Comparison of ENCODE assay signal across 9 cellular contexts in the genomic region with DNA sequence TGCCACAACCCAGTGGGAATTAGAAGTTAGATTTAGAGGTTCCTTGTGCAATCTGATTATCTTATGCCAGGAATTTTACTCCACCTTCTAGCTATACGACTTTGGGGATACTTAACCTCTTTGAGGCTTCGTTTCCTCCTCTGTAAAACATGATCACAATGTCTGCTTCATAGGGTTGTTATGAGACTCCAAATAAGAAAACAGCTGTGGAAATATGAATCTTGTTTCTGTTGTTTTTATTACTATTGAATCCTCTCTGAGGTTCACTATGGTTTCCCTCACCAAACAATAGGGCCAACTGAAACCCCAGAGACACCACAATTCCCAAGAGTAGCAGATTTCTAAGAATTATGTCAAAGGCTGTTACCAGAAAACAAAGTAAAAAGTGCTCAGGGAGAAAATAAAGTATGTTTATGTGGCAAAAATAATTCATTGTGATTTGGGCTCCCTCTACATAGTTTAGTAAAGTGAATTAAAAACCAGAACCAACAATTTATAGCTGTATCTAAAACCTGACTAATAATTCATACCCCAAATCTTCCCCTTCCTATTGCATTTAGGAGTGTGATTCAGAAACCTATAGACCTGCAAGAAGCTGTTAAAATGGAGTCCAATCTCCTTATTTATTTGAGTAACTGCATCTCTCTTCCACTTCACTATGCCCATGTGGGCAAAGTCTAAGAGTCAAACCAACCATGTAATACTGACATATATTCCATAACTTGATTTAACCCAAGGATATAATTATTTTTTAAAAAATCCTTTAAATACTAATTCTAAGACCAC. TPM values are rescaled to one million over a fixed set of nuclear protein-coding genes. Genes with fewer than 3 reads are reported as not detected.
DNase-seq lines count a peak whose midpoint lies in the region; ATAC-seq and TF ChIP-seq lines count a peak whose summit lies in the region.
"Had no signal": no experiment of that assay in that cellular context is flagged by ENCODE, and none has a peak within 500 bp of the region (broad histone marks: within the 10 kb centered on the region; RNA-seq: fewer than 3 reads in every experiment).

No MANE protein-coding gene starts in this region.

- H3K4me3 ChIP-seq in adrenal gland, result no peak overlapping the region
- H3K4me3 ChIP-seq in naive thymus-derived CD4-positive, alpha-beta T cell (ENCODE audit: low read length), result no peak overlapping the region

- H3K27me3 Mint-ChIP-seq in Calu3 (ENCODE audit: unreplicated experiment), result no peaks in the 10 kb centered on the region
- H3K27me3 Mint-ChIP-seq in naive thymus-derived CD4-positive, alpha-beta T cell, result no peaks in the 10 kb centered on the region

- TF ChIP-seq CTCF in Calu3 (IDR thresholded peaks at IDR 0.05; ENCODE audit: unreplicated experiment) (no peak), adrenal gland (IDR thresholded peaks at IDR 0.05) (no peak)

- no peak for TF ChIP-seq POLR2A in adrenal gland (IDR thresholded peaks at IDR 0.05)

- no peak for DNase-seq in Calu3
- DNase-seq in adrenal gland, result no peak
- DNase-seq in naive thymus-derived CD4-positive, alpha-beta T cell, result no peak
- no peak for DNase-seq in AG08395 (ENCODE audit: low spot score)
- no peak for DNase-seq in left lobe of liver (ENCODE audit: low spot score)
- no peak for DNase-seq in amniotic stem cell (lab: John Stamatoyannopoulos, UW)
- DNase-seq: NCI-H748 treated with DMSO at 0.1 percent for 48 hours had no signal

- H3K9me3 Mint-ChIP-seq in Calu3 (ENCODE audit: low read depth, unreplicated experiment), result no peaks in the 10 kb centered on the region
- no peaks in the 10 kb centered on the region for H3K9me3 Mint-ChIP-seq in naive thymus-derived CD4-positive, alpha-beta T cell

- peaks cover 50% of the 10 kb centered on the region for H3K4me1 Mint-ChIP-seq in Calu3 (ENCODE audit: low read depth, unreplicated experiment)
- H3K4me1 Mint-ChIP-seq in naive thymus-derived CD4-positive, alpha-beta T cell, result peaks cover 40 to 70% (median 62%) of the 10 kb centered on the region in 7 donors

- peak; percentile 58 for ATAC-seq in HG02938 (IDR thresholded peaks at IDR 0.05; ENCODE audit: unreplicated experiment)
- no peak for ATAC-seq in naive thymus-derived CD4-positive, alpha-beta T cell
- no peak for ATAC-seq in GM18873 (IDR thresholded peaks at IDR 0.05; ENCODE audit: low FRiP score, unreplicated experiment)
- no peak for ATAC-seq in left lobe of liver

- no TSS peak for BruUV-seq in Calu3 (replicated peaks; lab: Mats Ljungman, UMichigan)

- POLR2A ChIA-PET in naive thymus-derived CD4-positive, alpha-beta T cell (lab: Charles Lee), result interaction anchor here (0.5 to 1.0 kb wide), 5 partner anchors 11 to 584 kb away, joined by 3 to 7 read pairs (median 3); no protein-coding TSS in a partner anchor

- H3K36me3 ChIP-seq in adrenal gland (replicated peaks in 1 of 2), result no peaks in the 10 kb centered on the region
- H3K36me3 ChIP-seq in naive thymus-derived CD4-positive, alpha-beta T cell (ENCODE audit: control insufficient read depth in 2 of 3, insufficient read depth in 3 of 3, low read length in 3 of 3), result no peaks in the 10 kb centered on the region

- CTCF ChIA-PET in Calu3 (lab: Charles Lee), result interaction anchor here (0.5 to 0.8 kb wide), 2 partner anchors 27 to 45 kb away, joined by 3 read pairs; no protein-coding TSS in a partner anchor
- CTCF ChIA-PET in naive thymus-derived CD4-positive, alpha-beta T cell (lab: Charles Lee), result interaction anchor here (0.6 kb wide), 1 partner anchor 1352 kb away, joined by 5 read pairs; no protein-coding TSS in a partner anchor

- no peaks in the 10 kb centered on the region for H3K27me3 ChIP-seq in adrenal gland
- H3K27me3 ChIP-seq in naive thymus-derived CD4-positive, alpha-beta T cell (ENCODE audit: control insufficient read depth in 2 of 2, insufficient read depth in 2 of 2, low read length in 2 of 2), result no peaks in the 10 kb centered on the region

- peaks cover 18% of the 10 kb centered on the region for H3K36me3 Mint-ChIP-seq in Calu3 (ENCODE audit: insufficient read depth, unreplicated experiment)
- H3K36me3 Mint-ChIP-seq in naive thymus-derived CD4-positive, alpha-beta T cell, result peaks cover 0 to 9% (median 0%) of the 10 kb centered on the region in 5 donors

- H3K4me3 Mint-ChIP-seq in Calu3 (ENCODE audit: low read depth, unreplicated experiment), result peak overlapping the region; percentile 48
- H3K4me3 Mint-ChIP-seq in naive thymus-derived CD4-positive, alpha-beta T cell, result peak overlapping the region in 4 of 10 donors; percentile 43 to 72 (median 61)

- intact Hi-C loops in Calu3 (cut with micrococcal nuclease; ENCODE audit: unreplicated experiment) (no loop called here), adrenal gland (cut with DNase I) (no loop called here)
- intact Hi-C loops in naive thymus-derived CD4-positive, alpha-beta T cell (cut with micrococcal nuclease), result loop anchor here in 1 of 2 donors (1.0 kb wide), 1 partner anchor 62 kb away; the partner anchor contains the start of genes ATG13 and HARBI1

- 49 to 60% (median 57%) methylated on average over 2 of the region's 2 CpGs for WGBS in adrenal gland, 4 donors

- H3K27ac Mint-ChIP-seq in Calu3 (ENCODE audit: unreplicated experiment), result peak overlapping the region; percentile 86
- peak overlapping the region in 8 of 9 donors; percentile 7 to 87 (median 56) for H3K27ac Mint-ChIP-seq in naive thymus-derived CD4-positive, alpha-beta T cell

- peaks cover 29 to 48% of the 10 kb centered on the region in 2 donors for H3K4me1 ChIP-seq in adrenal gland (replicated peaks in 1 of 2)
- H3K4me1 ChIP-seq in naive thymus-derived CD4-positive, alpha-beta T cell (ENCODE audit: control insufficient read depth in 2 of 2, insufficient read depth in 2 of 2, low read length in 2 of 2), result peaks cover 29 to 36% of the 10 kb centered on the region in 2 donors

- H3K27ac ChIP-seq in adrenal gland, result peak overlapping the region; percentile 35 to 85 (median 73)
- H3K27ac ChIP-seq in naive thymus-derived CD4-positive, alpha-beta T cell (ENCODE audit: low read depth, low read length), result peak overlapping the region; percentile 36

- H3K9me3 ChIP-seq in adrenal gland (replicated peaks in 1 of 3), result no peaks in the 10 kb centered on the region
- no peaks in the 10 kb centered on the region for H3K9me3 ChIP-seq in naive thymus-derived CD4-positive, alpha-beta T cell (ENCODE audit: control insufficient read depth in 2 of 3, low read length in 3 of 3)

RNA-seq across cellular contexts. Expression of gene AMBRA1, which starts 38.4 kb away (rescaled TPM):
- 35.0 and 42.2 TPM in 2 replicates for total RNA-seq in Calu3 (2022)
- 10 to 100 TPM; 40.4 to 73.3 (median 59.7) TPM for total RNA-seq in adrenal gland
- polyA plus RNA-seq in adrenal gland, result 10 to 100 TPM; 16.2 to 22.8 (median 17.7) TPM
- total RNA-seq in naive thymus-derived CD4-positive, alpha-beta T cell, result 10 to 100 TPM; 38.1 to 48.7 (median 44.6) TPM
- 10 to 100 TPM in 1 of 2 donors, 1 to 10 TPM in 1; 8.9 to 24.1 TPM for polyA plus RNA-seq in naive thymus-derived CD4-positive, alpha-beta T cell
- 14.7 TPM for total RNA-seq in left lobe of liver
